Comparison of ENCODE assay signal across 1 cellular context in the genomic region with DNA sequence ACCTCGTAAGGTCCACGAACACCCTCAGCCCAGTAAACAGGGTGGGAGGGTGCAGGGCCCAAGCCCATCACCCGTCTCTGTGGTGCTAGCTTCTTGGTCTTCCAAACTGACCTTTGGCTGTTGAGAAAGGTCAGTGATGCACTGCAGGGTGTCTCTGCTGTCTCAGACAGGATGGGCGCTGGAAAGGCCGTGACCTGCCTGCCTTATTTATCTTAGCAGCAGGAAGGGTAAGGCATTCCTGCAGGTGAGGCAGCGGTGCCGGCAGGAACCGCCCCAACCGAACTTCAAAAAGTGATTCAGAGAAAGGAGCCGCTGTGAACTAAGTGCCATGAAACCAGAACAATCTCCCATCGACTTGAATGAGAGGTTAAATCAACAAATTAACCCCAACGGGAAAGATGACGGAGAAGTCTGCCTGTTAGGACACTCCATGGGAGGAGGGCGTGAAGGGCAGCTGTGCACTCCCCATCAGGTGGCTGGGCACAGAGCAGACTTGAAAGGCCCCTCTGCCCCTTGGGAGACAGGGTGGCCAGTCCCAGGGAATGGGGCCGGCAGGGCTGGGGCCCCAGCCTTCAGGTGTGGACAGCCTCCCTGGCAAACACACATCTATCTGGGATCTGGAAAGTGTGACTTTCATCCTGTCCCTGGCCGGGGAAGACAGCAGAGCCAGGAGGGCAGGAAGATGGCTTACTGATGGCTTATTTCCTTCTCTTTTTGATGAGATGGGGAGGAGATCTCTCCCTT.
TF ChIP-seq lines count a peak whose summit lies in the region.

No MANE protein-coding gene starts in this region.

TF ChIP-seq in GM23338, 12 proteins besides CTCF, POLR2A, EP300 and RAD21:
- TF ChIP-seq ZNF462 (CRISPR knock-in tag; IDR thresholded peaks at IDR 0.05): no peak
- TF ChIP-seq EZH2 (IDR thresholded peaks at IDR 0.05; ENCODE audit: low read depth, unreplicated experiment): no peak
- TF ChIP-seq JUNB (IDR thresholded peaks at IDR 0.05; ENCODE audit: unreplicated experiment): no peak
- TF ChIP-seq CREB1 (CRISPR knock-in tag; IDR thresholded peaks at IDR 0.05; ENCODE audit: low read depth): no peak
- TF ChIP-seq NANOG (IDR thresholded peaks at IDR 0.05; ENCODE audit: borderline replicate concordance): no peak
- TF ChIP-seq POLR2AphosphoS5 (IDR thresholded peaks at IDR 0.05; ENCODE audit: low read depth): no peak
- TF ChIP-seq, protein P1, sequence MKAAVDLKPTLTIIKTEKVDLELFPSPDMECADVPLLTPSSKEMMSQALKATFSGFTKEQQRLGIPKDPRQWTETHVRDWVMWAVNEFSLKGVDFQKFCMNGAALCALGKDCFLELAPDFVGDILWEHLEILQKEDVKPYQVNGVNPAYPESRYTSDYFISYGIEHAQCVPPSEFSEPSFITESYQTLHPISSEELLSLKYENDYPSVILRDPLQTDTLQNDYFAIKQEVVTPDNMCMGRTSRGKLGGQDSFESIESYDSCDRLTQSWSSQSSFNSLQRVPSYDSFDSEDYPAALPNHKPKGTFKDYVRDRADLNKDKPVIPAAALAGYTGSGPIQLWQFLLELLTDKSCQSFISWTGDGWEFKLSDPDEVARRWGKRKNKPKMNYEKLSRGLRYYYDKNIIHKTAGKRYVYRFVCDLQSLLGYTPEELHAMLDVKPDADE (IDR thresholded peaks at IDR 0.05): no peak
- no peak for TF ChIP-seq ZNF114 (CRISPR knock-in tag; IDR thresholded peaks at IDR 0.05)
- no peak for TF ChIP-seq ZNF331 (CRISPR knock-in tag; IDR thresholded peaks at IDR 0.05; ENCODE audit: low read depth)
- TF ChIP-seq, protein P2, sequence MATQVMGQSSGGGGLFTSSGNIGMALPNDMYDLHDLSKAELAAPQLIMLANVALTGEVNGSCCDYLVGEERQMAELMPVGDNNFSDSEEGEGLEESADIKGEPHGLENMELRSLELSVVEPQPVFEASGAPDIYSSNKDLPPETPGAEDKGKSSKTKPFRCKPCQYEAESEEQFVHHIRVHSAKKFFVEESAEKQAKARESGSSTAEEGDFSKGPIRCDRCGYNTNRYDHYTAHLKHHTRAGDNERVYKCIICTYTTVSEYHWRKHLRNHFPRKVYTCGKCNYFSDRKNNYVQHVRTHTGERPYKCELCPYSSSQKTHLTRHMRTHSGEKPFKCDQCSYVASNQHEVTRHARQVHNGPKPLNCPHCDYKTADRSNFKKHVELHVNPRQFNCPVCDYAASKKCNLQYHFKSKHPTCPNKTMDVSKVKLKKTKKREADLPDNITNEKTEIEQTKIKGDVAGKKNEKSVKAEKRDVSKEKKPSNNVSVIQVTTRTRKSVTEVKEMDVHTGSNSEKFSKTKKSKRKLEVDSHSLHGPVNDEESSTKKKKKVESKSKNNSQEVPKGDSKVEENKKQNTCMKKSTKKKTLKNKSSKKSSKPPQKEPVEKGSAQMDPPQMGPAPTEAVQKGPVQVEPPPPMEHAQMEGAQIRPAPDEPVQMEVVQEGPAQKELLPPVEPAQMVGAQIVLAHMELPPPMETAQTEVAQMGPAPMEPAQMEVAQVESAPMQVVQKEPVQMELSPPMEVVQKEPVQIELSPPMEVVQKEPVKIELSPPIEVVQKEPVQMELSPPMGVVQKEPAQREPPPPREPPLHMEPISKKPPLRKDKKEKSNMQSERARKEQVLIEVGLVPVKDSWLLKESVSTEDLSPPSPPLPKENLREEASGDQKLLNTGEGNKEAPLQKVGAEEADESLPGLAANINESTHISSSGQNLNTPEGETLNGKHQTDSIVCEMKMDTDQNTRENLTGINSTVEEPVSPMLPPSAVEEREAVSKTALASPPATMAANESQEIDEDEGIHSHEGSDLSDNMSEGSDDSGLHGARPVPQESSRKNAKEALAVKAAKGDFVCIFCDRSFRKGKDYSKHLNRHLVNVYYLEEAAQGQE (IDR thresholded peaks at IDR 0.05; ENCODE audit: unreplicated experiment): no peak
- no peak for TF ChIP-seq EZH2phosphoT487 (IDR thresholded peaks at IDR 0.05; ENCODE audit: unreplicated experiment)
- no peak for TF ChIP-seq STAT1 (IDR thresholded peaks at IDR 0.05; ENCODE audit: unreplicated experiment)
TF ChIP-seq in GM23338: peak in this region for 0.
